ENCODE assay signal across 13 cellular contexts in the genomic region with DNA sequence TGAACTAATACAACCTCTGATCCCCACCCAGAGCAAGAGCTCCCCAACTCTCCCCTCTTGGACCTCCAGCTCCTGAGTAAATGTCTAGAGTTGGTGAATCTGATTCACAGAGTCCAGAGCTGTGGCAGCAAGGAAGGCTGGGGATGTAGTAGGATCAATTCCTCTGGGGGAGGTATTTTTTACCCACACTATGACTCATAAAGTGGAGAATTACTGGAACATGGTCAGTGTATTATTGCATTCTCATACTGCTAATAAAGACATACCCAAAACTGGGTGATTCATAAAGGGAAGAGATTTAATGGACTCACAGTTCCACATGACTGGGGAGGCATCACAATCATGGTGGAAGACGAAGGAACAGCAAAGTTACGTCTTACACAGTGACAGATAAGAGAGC.
DNase-seq lines count a peak whose midpoint lies in the region; ATAC-seq and TF ChIP-seq lines count a peak whose summit lies in the region.
"Had no signal": no experiment of that assay in that cellular context is flagged by ENCODE, and none has a peak within 500 bp of the region (broad histone marks: within the 10 kb centered on the region; RNA-seq: fewer than 3 reads in every experiment).

No MANE protein-coding gene starts in this region.

- H4K20me1 ChIP-seq in neural progenitor cell (ENCODE audit: low read depth): no peaks in the 10 kb centered on the region

- peaks cover 8% of the 10 kb centered on the region for H3K4me1 Mint-ChIP-seq in neural progenitor cell
- no peaks in the 10 kb centered on the region for H3K4me1 Mint-ChIP-seq in activated CD4-positive, alpha-beta T cell treated with anti-CD3 and anti-CD28 coated beads, Interleukin-2, amount 10 ng/mL, durations not matched to agents 7 days and 5 days
- no peaks in the 10 kb centered on the region for H3K4me1 Mint-ChIP-seq in activated CD4-positive, alpha-beta T cell treated with anti-CD3 and anti-CD28 coated beads for 36 hours
- H3K4me1 Mint-ChIP-seq in stimulated activated memory B cell treated with anti-CD40 and anti-IgM and Interleukin-4, amounts not matched to agents 10 μg/mL and 1 μg/mL and 100 μg/mL, for 72 hours: no peaks in the 10 kb centered on the region

- TF ChIP-seq CTCF in neural progenitor cell (IDR thresholded peaks at IDR 0.05): no peak

- DNase-seq in COLO829 (ENCODE audit: low spot score) (peak; percentile 79), M059J (ENCODE audit: low read depth) (peak; percentile 87), dedifferentiated amniotic fluid mesenchymal stem cell (ENCODE audit: extremely low spot score) (peak; percentile 54), neural progenitor cell (ENCODE audit: low spot score) (no peak)
- no peak for DNase-seq in activated CD4-positive, alpha-beta T cell treated with anti-CD3 and anti-CD28 coated beads, Interleukin-2, amount 10 ng/mL, durations not matched to agents 7 days and 5 days
- no peak for DNase-seq in activated CD4-positive, alpha-beta T cell treated with anti-CD3 and anti-CD28 coated beads for 36 hours
- DNase-seq in effector CD4-positive, alpha-beta T cell: no peak
- DNase-seq: activated CD8-positive, alpha-beta memory T cell treated with anti-CD3 and anti-CD28 coated beads, Interleukin-2, amount 50 U/mL, for 4 hours; Karpas-422; WERI-Rb-1 had no signal

- H3K36me3 ChIP-seq in neural progenitor cell: no peaks in the 10 kb centered on the region
- H3K36me3 ChIP-seq: WERI-Rb-1 had no signal

- CTCF ChIA-PET in activated CD4-positive, alpha-beta T cell treated with anti-CD3 and anti-CD28 coated beads, Interleukin-2, amount 10 ng/mL, durations not matched to agents 7 days and 5 days (lab: Charles Lee): interaction anchor here (1.1 kb wide), 1 partner anchor 21 kb away, joined by 4 read pairs; no protein-coding TSS in a partner anchor
- CTCF ChIA-PET in activated CD4-positive, alpha-beta T cell treated with anti-CD3 and anti-CD28 coated beads for 36 hours (lab: Charles Lee): no interaction called here

- no peak overlapping the region for H3K4me3 Mint-ChIP-seq in neural progenitor cell
- H3K4me3 Mint-ChIP-seq in activated CD4-positive, alpha-beta T cell treated with anti-CD3 and anti-CD28 coated beads, Interleukin-2, amount 10 ng/mL, durations not matched to agents 7 days and 5 days: no peak overlapping the region
- no peak overlapping the region for H3K4me3 Mint-ChIP-seq in activated CD4-positive, alpha-beta T cell treated with anti-CD3 and anti-CD28 coated beads for 36 hours
- H3K4me3 Mint-ChIP-seq in stimulated activated memory B cell treated with anti-CD40 and anti-IgM and Interleukin-4, amounts not matched to agents 10 μg/mL and 1 μg/mL and 100 μg/mL, for 72 hours: no peak overlapping the region
- H3K4me3 Mint-ChIP-seq: mesothelial cell of epicardium; stimulated activated naive CD8-positive, alpha-beta T cell treated with anti-CD3 and anti-CD28 coated beads, Interleukin-15, Interleukin-2, amounts not matched to agents 100 ng/mL and 50 ng/mL, for 24 hours had no signal

- no peaks in the 10 kb centered on the region for H3K36me3 Mint-ChIP-seq in neural progenitor cell
- H3K36me3 Mint-ChIP-seq in activated CD4-positive, alpha-beta T cell treated with anti-CD3 and anti-CD28 coated beads, Interleukin-2, amount 10 ng/mL, durations not matched to agents 7 days and 5 days (ENCODE audit: low read depth): no peaks in the 10 kb centered on the region
- no peaks in the 10 kb centered on the region for H3K36me3 Mint-ChIP-seq in activated CD4-positive, alpha-beta T cell treated with anti-CD3 and anti-CD28 coated beads for 36 hours (ENCODE audit: low read depth)
- no peaks in the 10 kb centered on the region for H3K36me3 Mint-ChIP-seq in stimulated activated memory B cell treated with anti-CD40 and anti-IgM and Interleukin-4, amounts not matched to agents 10 μg/mL and 1 μg/mL and 100 μg/mL, for 72 hours
- H3K36me3 Mint-ChIP-seq: mesothelial cell of epicardium had no signal

- no peaks in the 10 kb centered on the region for H3K79me2 ChIP-seq in neural progenitor cell (ENCODE audit: low read depth)

- H3K27ac Mint-ChIP-seq in neural progenitor cell: peak overlapping the region; percentile 79
- H3K27ac Mint-ChIP-seq in activated CD4-positive, alpha-beta T cell treated with anti-CD3 and anti-CD28 coated beads, Interleukin-2, amount 10 ng/mL, durations not matched to agents 7 days and 5 days: no peak overlapping the region
- H3K27ac Mint-ChIP-seq in activated CD4-positive, alpha-beta T cell treated with anti-CD3 and anti-CD28 coated beads for 36 hours: no peak overlapping the region
- no peak overlapping the region for H3K27ac Mint-ChIP-seq in stimulated activated memory B cell treated with anti-CD40 and anti-IgM and Interleukin-4, amounts not matched to agents 10 μg/mL and 1 μg/mL and 100 μg/mL, for 72 hours
- H3K27ac Mint-ChIP-seq: mesothelial cell of epicardium; stimulated activated naive CD8-positive, alpha-beta T cell treated with anti-CD3 and anti-CD28 coated beads, Interleukin-15, Interleukin-2, amounts not matched to agents 100 ng/mL and 50 ng/mL, for 24 hours had no signal

- H3K27ac ChIP-seq in neural progenitor cell: no peak overlapping the region
- H3K27ac ChIP-seq: WERI-Rb-1 had no signal

- no peak overlapping the region for H3K9ac ChIP-seq in neural progenitor cell

- POLR2A ChIA-PET in activated CD4-positive, alpha-beta T cell treated with anti-CD3 and anti-CD28 coated beads, Interleukin-2, amount 10 ng/mL, durations not matched to agents 7 days and 5 days (lab: Charles Lee): no interaction called here
- POLR2A ChIA-PET in activated CD4-positive, alpha-beta T cell treated with anti-CD3 and anti-CD28 coated beads for 36 hours (lab: Charles Lee): no interaction called here

- no peaks in the 10 kb centered on the region for H3K27me3 ChIP-seq in neural progenitor cell

- no peak overlapping the region for H2AFZ ChIP-seq in neural progenitor cell (replicated peaks)

- no peaks in the 10 kb centered on the region for H3K9me3 ChIP-seq in neural progenitor cell (ENCODE audit: low read depth)

- H3F3A ChIP-seq in neural progenitor cell (ENCODE audit: low read depth): no peaks in the 10 kb centered on the region

- no peak for ATAC-seq in activated CD4-positive, alpha-beta T cell treated with anti-CD3 and anti-CD28 coated beads for 36 hours
- ATAC-seq in stimulated activated memory B cell treated with anti-CD40 and anti-IgM and Interleukin-4, amounts not matched to agents 10 μg/mL and 1 μg/mL and 100 μg/mL, for 72 hours: no peak

- H3K4me3 ChIP-seq in neural progenitor cell: no peak overlapping the region

- intact Hi-C loops in activated CD4-positive, alpha-beta T cell treated with anti-CD3 and anti-CD28 coated beads for 36 hours (cut with DNase I, micrococcal nuclease): no loop called here

- no peaks in the 10 kb centered on the region for H3K9me3 Mint-ChIP-seq in neural progenitor cell
- H3K9me3 Mint-ChIP-seq in activated CD4-positive, alpha-beta T cell treated with anti-CD3 and anti-CD28 coated beads, Interleukin-2, amount 10 ng/mL, durations not matched to agents 7 days and 5 days: no peaks in the 10 kb centered on the region
- no peaks in the 10 kb centered on the region for H3K9me3 Mint-ChIP-seq in activated CD4-positive, alpha-beta T cell treated with anti-CD3 and anti-CD28 coated beads for 36 hours (ENCODE audit: low read depth)
- H3K9me3 Mint-ChIP-seq in stimulated activated memory B cell treated with anti-CD40 and anti-IgM and Interleukin-4, amounts not matched to agents 10 μg/mL and 1 μg/mL and 100 μg/mL, for 72 hours: peaks cover 2% of the 10 kb centered on the region
- H3K9me3 Mint-ChIP-seq: mesothelial cell of epicardium; stimulated activated naive CD8-positive, alpha-beta T cell treated with anti-CD3 and anti-CD28 coated beads, Interleukin-15, Interleukin-2, amounts not matched to agents 100 ng/mL and 50 ng/mL, for 24 hours had no signal

- H3K4me2 ChIP-seq in neural progenitor cell: no peak overlapping the region

- H3K4me1 ChIP-seq in neural progenitor cell: no peaks in the 10 kb centered on the region

- H3K27me3 Mint-ChIP-seq in neural progenitor cell (ENCODE audit: insufficient read depth, low read depth): peaks cover 9% of the 10 kb centered on the region
- H3K27me3 Mint-ChIP-seq in activated CD4-positive, alpha-beta T cell treated with anti-CD3 and anti-CD28 coated beads, Interleukin-2, amount 10 ng/mL, durations not matched to agents 7 days and 5 days: no peaks in the 10 kb centered on the region
- no peaks in the 10 kb centered on the region for H3K27me3 Mint-ChIP-seq in activated CD4-positive, alpha-beta T cell treated with anti-CD3 and anti-CD28 coated beads for 36 hours
- H3K27me3 Mint-ChIP-seq in stimulated activated memory B cell treated with anti-CD40 and anti-IgM and Interleukin-4, amounts not matched to agents 10 μg/mL and 1 μg/mL and 100 μg/mL, for 72 hours: no peaks in the 10 kb centered on the region
- H3K27me3 Mint-ChIP-seq: stimulated activated naive CD8-positive, alpha-beta T cell treated with anti-CD3 and anti-CD28 coated beads, Interleukin-15, Interleukin-2, amounts not matched to agents 100 ng/mL and 50 ng/mL, for 24 hours had no signal

Comparison
In these comparisons a context has a peak if more than half of its experiments do, and no peak if none do; other contexts are left out.
1. DNase-seq: peak in COLO829 (single experiment), M059J (single experiment) and dedifferentiated amniotic fluid mesenchymal stem cell (single experiment); none in neural progenitor cell (single experiment), activated CD4-positive, alpha-beta T cell treated with anti-CD3 and anti-CD28 coated beads, Interleukin-2, amount 10 ng/mL, durations not matched to agents 7 days and 5 days (single experiment), activated CD4-positive, alpha-beta T cell treated with anti-CD3 and anti-CD28 coated beads for 36 hours (single experiment) and effector CD4-positive, alpha-beta T cell (single experiment).